Comparison of ENCODE assay signal across 18 cellular contexts in genomic region chr22:33792837-33793236, GRCh38.
DNase-seq lines count a peak whose midpoint lies in the region; ATAC-seq and TF ChIP-seq lines count a peak whose summit lies in the region.
"Had no signal": no experiment of that assay in that cellular context is flagged by ENCODE, and none has a peak within 500 bp of the region (broad histone marks: within the 10 kb centered on the region; RNA-seq: fewer than 3 reads in every experiment).

No MANE protein-coding gene starts in this region.

- H3K4me3 Mint-ChIP-seq in stimulated activated naive CD8-positive, alpha-beta T cell treated with anti-CD3 and anti-CD28 coated beads, Interleukin-15, amount 100 ng/mL, for 72 hours = peak overlapping the region; percentile 30 to 35
- no peak overlapping the region for H3K4me3 Mint-ChIP-seq in activated T-cell treated with anti-CD3 and anti-CD28 coated beads, Interleukin-2, amount 50 U/mL, for 72 hours
- no peak overlapping the region for H3K4me3 Mint-ChIP-seq in activated naive CD8-positive, alpha-beta T cell treated with anti-CD3 and anti-CD28 coated beads, Interleukin-2, amount 50 U/mL, for 24 hours
- H3K4me3 Mint-ChIP-seq: H9 had no signal

- no peaks in the 10 kb centered on the region for H3K27me3 Mint-ChIP-seq in stimulated activated naive CD8-positive, alpha-beta T cell treated with anti-CD3 and anti-CD28 coated beads, Interleukin-15, amount 100 ng/mL, for 72 hours
- no peaks in the 10 kb centered on the region for H3K27me3 Mint-ChIP-seq in activated T-cell treated with anti-CD3 and anti-CD28 coated beads, Interleukin-2, amount 50 U/mL, for 72 hours (ENCODE audit: low read depth)
- no peaks in the 10 kb centered on the region for H3K27me3 Mint-ChIP-seq in activated naive CD8-positive, alpha-beta T cell treated with anti-CD3 and anti-CD28 coated beads, Interleukin-2, amount 50 U/mL, for 24 hours

- H3K4me2 ChIP-seq in osteoblast (ENCODE audit: insufficient read depth, low read length) = peak overlapping the region; percentile 16

- H3K27ac ChIP-seq in osteoblast (ENCODE audit: low read depth, low read length) (no peak overlapping the region), aorta (ENCODE audit: low read depth in 1 of 2, low read length in 2 of 2) (no peak overlapping the region)
- H3K27ac ChIP-seq: SJCRH30 had no signal

- ATAC-seq in stimulated activated naive CD8-positive, alpha-beta T cell treated with anti-CD3 and anti-CD28 coated beads, Interleukin-15, amount 100 ng/mL, for 72 hours = no peak
- no peak for ATAC-seq in stimulated activated naive CD8-positive, alpha-beta T cell treated with anti-CD3 and anti-CD28 coated beads, Interleukin-15, Interleukin-2, amounts not matched to agents 100 U/mL and 50 U/mL, for 24 hours
- ATAC-seq in aorta (ENCODE audit: low FRiP score) = peak; percentile 11
- ATAC-seq in activated T-cell treated with anti-CD3 and anti-CD28 coated beads, Interleukin-2, amount 50 U/mL, for 72 hours (replicated peaks in 1 of 2) = no peak
- ATAC-seq in activated naive CD8-positive, alpha-beta T cell treated with anti-CD3 and anti-CD28 coated beads, Interleukin-2, amount 50 U/mL, for 24 hours = no peak
- ATAC-seq in HG02981 (IDR thresholded peaks at IDR 0.05; ENCODE audit: unreplicated experiment) = no peak
- ATAC-seq: activated CD4-positive, CD25-positive, alpha-beta regulatory T cell treated with anti-CD3 and anti-CD28 coated beads, Interleukin-2, amount 50 U/mL, for 24 hours had no signal

- TF ChIP-seq CTCF in fibroblast of villous mesenchyme (IDR thresholded peaks at IDR 0.05; ENCODE audit: insufficient read depth, low read depth, low read length) (no peak), osteoblast (IDR thresholded peaks at IDR 0.05; ENCODE audit: extremely low read depth, low read depth, low read length) (no peak)

- peaks cover 41 to 52% of the 10 kb centered on the region in 2 donors for H3K9me3 Mint-ChIP-seq in stimulated activated naive CD8-positive, alpha-beta T cell treated with anti-CD3 and anti-CD28 coated beads, Interleukin-15, amount 100 ng/mL, for 72 hours
- H3K9me3 Mint-ChIP-seq in activated T-cell treated with anti-CD3 and anti-CD28 coated beads, Interleukin-2, amount 50 U/mL, for 72 hours = peaks cover 10 to 24% of the 10 kb centered on the region in 2 donors
- peaks cover 44% of the 10 kb centered on the region for H3K9me3 Mint-ChIP-seq in activated naive CD8-positive, alpha-beta T cell treated with anti-CD3 and anti-CD28 coated beads, Interleukin-2, amount 50 U/mL, for 24 hours

- H3K27ac Mint-ChIP-seq in stimulated activated naive CD8-positive, alpha-beta T cell treated with anti-CD3 and anti-CD28 coated beads, Interleukin-15, amount 100 ng/mL, for 72 hours = peak overlapping the region in 1 of 2 donors; percentile 30
- H3K27ac Mint-ChIP-seq in activated T-cell treated with anti-CD3 and anti-CD28 coated beads, Interleukin-2, amount 50 U/mL, for 72 hours = no peak overlapping the region
- no peak overlapping the region for H3K27ac Mint-ChIP-seq in activated naive CD8-positive, alpha-beta T cell treated with anti-CD3 and anti-CD28 coated beads, Interleukin-2, amount 50 U/mL, for 24 hours

- no peak for DNase-seq in stimulated activated naive CD8-positive, alpha-beta T cell treated with anti-CD3 and anti-CD28 coated beads, Interleukin-15, amount 100 ng/mL, for 72 hours
- DNase-seq in stimulated activated naive CD8-positive, alpha-beta T cell treated with anti-CD3 and anti-CD28 coated beads, Interleukin-15, Interleukin-2, amounts not matched to agents 100 U/mL and 50 U/mL, for 24 hours = no peak
- DNase-seq in fibroblast of villous mesenchyme (ENCODE audit: low read depth) (peak; percentile 38), osteoblast (ENCODE audit: insufficient read length, low spot score, missing footprints) (no peak), aorta (no peak)
- DNase-seq in activated T-cell treated with anti-CD3 and anti-CD28 coated beads, Interleukin-2, amount 50 U/mL, for 72 hours = no peak
- DNase-seq in activated naive CD8-positive, alpha-beta T cell treated with anti-CD3 and anti-CD28 coated beads, Interleukin-2, amount 50 U/mL, for 24 hours = no peak
- DNase-seq: activated naive CD4-positive, alpha-beta T cell treated with Interleukin-2 at 50 U/mL for 16 hours; EL; H9; kidney glomerular epithelial cell; NCI-H1930; OCI-M1; SJCRH30; stimulated activated naive CD4-positive, alpha-beta T cell treated with Interleukin-2 at 50 U/mL for 16 hours; T-helper 2 cell had no signal

- peaks cover 7% of the 10 kb centered on the region for H3K4me1 Mint-ChIP-seq in stimulated activated naive CD8-positive, alpha-beta T cell treated with anti-CD3 and anti-CD28 coated beads, Interleukin-15, amount 100 ng/mL, for 72 hours
- no peaks in the 10 kb centered on the region for H3K4me1 Mint-ChIP-seq in activated T-cell treated with anti-CD3 and anti-CD28 coated beads, Interleukin-2, amount 50 U/mL, for 72 hours (ENCODE audit: low read depth)
- H3K4me1 Mint-ChIP-seq in activated naive CD8-positive, alpha-beta T cell treated with anti-CD3 and anti-CD28 coated beads, Interleukin-2, amount 50 U/mL, for 24 hours = peaks cover 2% of the 10 kb centered on the region

- H2AFZ ChIP-seq in osteoblast (ENCODE audit: low read length) = peak overlapping the region; percentile 34

- H3K27me3 ChIP-seq in osteoblast (ENCODE audit: insufficient read depth, low read length) = no peaks in the 10 kb centered on the region
- H3K27me3 ChIP-seq in aorta (ENCODE audit: control insufficient read depth in 1 of 2, insufficient read depth in 2 of 2, low read length in 1 of 2) = no peaks in the 10 kb centered on the region
- H3K27me3 ChIP-seq: SJCRH30 had no signal

- H3K36me3 Mint-ChIP-seq in activated T-cell treated with anti-CD3 and anti-CD28 coated beads, Interleukin-2, amount 50 U/mL, for 72 hours (ENCODE audit: insufficient read depth in 2 of 2) = peaks cover 6 to 13% of the 10 kb centered on the region in 2 donors
- H3K36me3 Mint-ChIP-seq in activated naive CD8-positive, alpha-beta T cell treated with anti-CD3 and anti-CD28 coated beads, Interleukin-2, amount 50 U/mL, for 24 hours (ENCODE audit: low read depth) = peaks cover 4% of the 10 kb centered on the region

- H3K4me3 ChIP-seq in fibroblast of villous mesenchyme (ENCODE audit: low read depth, low read length) = peak overlapping the region; percentile 12
- no peak overlapping the region for H3K4me3 ChIP-seq in osteoblast (ENCODE audit: insufficient read depth, low read length)
- H3K4me3 ChIP-seq in aorta (ENCODE audit: low read length in 2 of 2) = no peak overlapping the region
- H3K4me3 ChIP-seq: SJCRH30 had no signal

- H4K20me1 ChIP-seq in osteoblast (ENCODE audit: insufficient read depth, low read length) = no peaks in the 10 kb centered on the region

- H3K36me3 ChIP-seq in osteoblast (ENCODE audit: insufficient read depth, low read length) = no peaks in the 10 kb centered on the region
- no peaks in the 10 kb centered on the region for H3K36me3 ChIP-seq in aorta (ENCODE audit: control insufficient read depth in 1 of 2, insufficient read depth in 2 of 2, low read length in 1 of 2)
- H3K36me3 ChIP-seq: SJCRH30 had no signal

- no peaks in the 10 kb centered on the region for H3K79me2 ChIP-seq in osteoblast (ENCODE audit: insufficient read depth, low read length)

- intact Hi-C loops in aorta (cut with DNase I) = no loop called here

- WGBS in aorta, 2 donors = 41 to 48% methylated on average over 7 of the region's 7 CpGs

- H3K4me1 ChIP-seq in osteoblast (ENCODE audit: insufficient read depth, low read length) = no peaks in the 10 kb centered on the region
- no peaks in the 10 kb centered on the region for H3K4me1 ChIP-seq in aorta (ENCODE audit: control insufficient read depth in 1 of 2, insufficient read depth in 2 of 2, low read length in 2 of 2)
- H3K4me1 ChIP-seq: SJCRH30 had no signal

- H3K9me3 ChIP-seq in osteoblast (ENCODE audit: low read depth, low read length) (peaks cover 2% of the 10 kb centered on the region), aorta (ENCODE audit: control insufficient read depth, low read length) (peaks cover 2% of the 10 kb centered on the region)

Comparison
In these comparisons a context has a peak if more than half of its experiments do, and no peak if none do; other contexts are left out.
1. H3K4me3 Mint-ChIP-seq: peak in stimulated activated naive CD8-positive, alpha-beta T cell treated with anti-CD3 and anti-CD28 coated beads, Interleukin-15, amount 100 ng/mL, for 72 hours (2 of 2); none in activated T-cell treated with anti-CD3 and anti-CD28 coated beads, Interleukin-2, amount 50 U/mL, for 72 hours (0 of 2) and activated naive CD8-positive, alpha-beta T cell treated with anti-CD3 and anti-CD28 coated beads, Interleukin-2, amount 50 U/mL, for 24 hours (single experiment).